In genomic region chr7:66845382-66846095, GRCh38 we compare ENCODE assay signal across 8 cellular contexts.
A peak's percentile ranks its signal among the peaks of the same experiment; 100 is the strongest.
DNase-seq lines count a peak whose midpoint lies in the region; ATAC-seq and TF ChIP-seq lines count a peak whose summit lies in the region.

No MANE protein-coding gene starts in this region.

- peaks cover 7% of the 10 kb centered on the region; the same call in 1 of the 2 replicates for H3F3A ChIP-seq in DOHH2 (ENCODE audit: control insufficient read depth, insufficient read depth)

- peaks cover 22% of the 10 kb centered on the region for H3K4me1 Mint-ChIP-seq in progenitor cell of endocrine pancreas (ENCODE audit: low read depth)

- H3K27me3 Mint-ChIP-seq in progenitor cell of endocrine pancreas = no peaks in the 10 kb centered on the region

- DNase-seq in SJSA1 (ENCODE audit: low read depth in 1 of 2, low spot score in 2 of 2) = no peak
- DNase-seq in esophagus squamous epithelium (lab: John Stamatoyannopoulos, UW) = no peak
- no peak for DNase-seq in progenitor cell of endocrine pancreas (ENCODE audit: low spot score, unreplicated experiment)
- DNase-seq in SW 1271 (lab: John Stamatoyannopoulos, UW) = no peak
- no peak for DNase-seq in central memory CD4-positive, alpha-beta T cell
- no peak for DNase-seq in activated CD4-positive, CD25-positive, alpha-beta regulatory T cell treated with anti-CD3 and anti-CD28 coated beads, Interleukin-2, amount 50 U/mL, for 72 hours

- H3K4me1 ChIP-seq in DOHH2 (ENCODE audit: control insufficient read depth, low read length) (peaks cover 19% of the 10 kb centered on the region), SJSA1 (replicated peaks) (peaks cover 17% of the 10 kb centered on the region), esophagus squamous epithelium (peaks cover 13 to 28% (median 14%) of the 10 kb centered on the region in 3 donors)

- no peak for TF ChIP-seq POLR2A in esophagus squamous epithelium (IDR thresholded peaks at IDR 0.05)

- H3K4me3 ChIP-seq in DOHH2 (ENCODE audit: low read length) = peak overlapping the region; percentile 83
- H3K4me3 ChIP-seq in SJSA1 = peak overlapping the region; percentile 61
- H3K4me3 ChIP-seq in esophagus squamous epithelium = peak overlapping the region; percentile 73 to 87 (median 85)

- no peaks in the 10 kb centered on the region for H3K36me3 Mint-ChIP-seq in progenitor cell of endocrine pancreas (ENCODE audit: insufficient read depth)

- TF ChIP-seq CTCF in DOHH2 (IDR thresholded peaks at IDR 0.05; ENCODE audit: low read depth, low read length, poor library complexity, severe bottlenecking) = no peak
- no peak for TF ChIP-seq CTCF in esophagus squamous epithelium (IDR thresholded peaks at IDR 0.05)
- no peak for TF ChIP-seq CTCF in progenitor cell of endocrine pancreas (IDR thresholded peaks at IDR 0.05; ENCODE audit: unreplicated experiment)

- H3K9me2 ChIP-seq in DOHH2 (replicated peaks; ENCODE audit: control insufficient read depth, low read length) = no peaks in the 10 kb centered on the region

- H4K20me1 ChIP-seq in DOHH2 (ENCODE audit: control insufficient read depth, insufficient read depth, low read depth, low read length) = no peaks in the 10 kb centered on the region

- ATAC-seq in HG02610 (IDR thresholded peaks at IDR 0.05; ENCODE audit: unreplicated experiment) = no peak

- no peaks in the 10 kb centered on the region for H3K9me3 Mint-ChIP-seq in progenitor cell of endocrine pancreas (ENCODE audit: low read depth)

- H3K27ac Mint-ChIP-seq in progenitor cell of endocrine pancreas = peak overlapping the region; percentile 100

- H3K4me3 Mint-ChIP-seq in progenitor cell of endocrine pancreas (ENCODE audit: low read depth) = peak overlapping the region; percentile 95

- H3K9me3 ChIP-seq in DOHH2 (ENCODE audit: control insufficient read depth, insufficient read depth, low read length) (no peaks in the 10 kb centered on the region), SJSA1 (replicated peaks) (no peaks in the 10 kb centered on the region), esophagus squamous epithelium (no peaks in the 10 kb centered on the region)

- H3K36me3 ChIP-seq in DOHH2 (ENCODE audit: control insufficient read depth, low read length) (peaks cover 4% of the 10 kb centered on the region; the same call in 1 of the 2 replicates), SJSA1 (no peaks in the 10 kb centered on the region), esophagus squamous epithelium (no peaks in the 10 kb centered on the region)

- H3K79me2 ChIP-seq in DOHH2 (ENCODE audit: control insufficient read depth, low read length) = peaks cover 23% of the 10 kb centered on the region

- peak overlapping the region; percentile 80 for H3K4me2 ChIP-seq in DOHH2 (ENCODE audit: low read length)

- 44 to 59% methylated on average over 13 to 16 of the region's 19 CpGs for WGBS in esophagus squamous epithelium, 2 donors

- peak overlapping the region; percentile 43 for H3K27ac ChIP-seq in DOHH2 (ENCODE audit: low read depth, low read length)
- peak overlapping the region; percentile 86 for H3K27ac ChIP-seq in SJSA1
- peak overlapping the region; percentile 90 to 96 (median 92) for H3K27ac ChIP-seq in esophagus squamous epithelium

- intact Hi-C loops in esophagus squamous epithelium (cut with DNase I) = no loop called here

- no peaks in the 10 kb centered on the region for H3K27me3 ChIP-seq in DOHH2 (ENCODE audit: control insufficient read depth, low read length)
- no peaks in the 10 kb centered on the region for H3K27me3 ChIP-seq in SJSA1 (replicated peaks)
- no peaks in the 10 kb centered on the region for H3K27me3 ChIP-seq in esophagus squamous epithelium
